Comparison of ENCODE assay signal across 21 cellular contexts in genomic region chrX:72937906-72938305, GRCh38. TPM values are rescaled to one million over a fixed set of nuclear protein-coding genes. Genes with fewer than 3 reads are reported as not detected.
"Had no signal": no experiment of that assay in that cellular context is flagged by ENCODE, and none has a peak within 500 bp of the region (broad histone marks: within the 10 kb centered on the region; RNA-seq: fewer than 3 reads in every experiment).

FAM236A (plus strand) TSS chrX:72938206; CDS start chrX:72938263, 57 bp downstream.

RNA-seq across cellular contexts. Expression of gene FAM236A, which starts in this region (rescaled TPM):
- total RNA-seq: activated naive CD4-positive, alpha-beta T cell treated with anti-CD3 and anti-CD28 coated beads for 36 hours; activated naive CD4-positive, alpha-beta T cell treated with anti-CD3 and anti-CD28 coated beads, Interleukin-2, amount 50 U/mL, for 72 hours; activated naive CD8-positive, alpha-beta T cell treated with anti-CD3 and anti-CD28 coated beads for 36 hours; activated naive CD8-positive, alpha-beta T cell treated with anti-CD3 and anti-CD28 coated beads, Interleukin-2, amount 10 ng/mL, durations not matched to agents 7 days and 5 days; activated T-cell treated with anti-CD3 and anti-CD28 coated beads, Interleukin-2, amount 50 U/mL, for 4 hours; activated T-cell treated with anti-CD3 and anti-CD28 coated beads, Interleukin-2, amount 50 U/mL, for 72 hours; activated T-helper 1 cell treated with anti-CD3 and anti-CD28 coated beads, Interleukin-12 subunit alpha, Interleukin-12 subunit beta, Interleukin-2, Interleukin-4 antibody, amounts not matched to agents 30 ng/mL and 10 ng/mL and 1 ng/mL, durations not matched to agents 14 hours and 24 hours and 36 hours; activated T-helper 17 cell treated with anti-CD3 and anti-CD28 coated beads, Interleukin-2, amount 50 U/mL, for 72 hours; activated T-helper 2 cell treated with anti-CD3 and anti-CD28 coated beads, Interferon-gamma antibody, Interleukin-2, Interleukin-4, amounts not matched to agents 10 μg/mL and 5 μg/mL and 100 μg/mL, durations not matched to agents 14 hours and 24 hours and 36 hours; adrenal gland; aorta; ascending aorta; astrocyte; body of pancreas; breast epithelium; bronchial epithelial cell; cardiac muscle cell; cardiac septum; cerebellum; chondrocyte had no signal
- polyA plus RNA-seq: adipose tissue, adrenal gland, aorta, cardiac muscle cell had no signal
